Comparison of ENCODE assay signal across 9 cellular contexts in the genomic region with DNA sequence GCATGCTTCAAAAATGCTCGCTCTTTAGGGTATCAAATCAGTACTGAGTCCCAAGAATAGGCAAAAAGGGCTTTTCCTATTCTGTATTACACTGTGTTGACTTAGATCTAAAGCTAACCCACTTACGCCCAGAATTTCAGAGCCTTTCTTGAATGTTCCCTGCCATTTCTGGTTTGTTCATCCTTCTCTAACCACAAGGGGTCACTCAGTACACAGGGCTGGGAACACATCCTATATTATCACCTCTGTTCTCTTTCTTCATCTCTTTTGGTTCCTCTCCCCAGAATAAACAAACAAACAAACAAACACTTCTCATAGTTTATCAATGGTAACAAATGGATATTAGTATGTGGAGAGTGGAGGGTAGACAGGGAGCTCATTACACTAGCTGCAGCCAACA. TPM values are rescaled to one million over a fixed set of nuclear protein-coding genes. Genes with fewer than 3 reads are reported as not detected.
DNase-seq lines count a peak whose midpoint lies in the region; ATAC-seq, FAIRE-seq and TF ChIP-seq lines count a peak whose summit lies in the region.
"Had no signal": no experiment of that assay in that cellular context is flagged by ENCODE, and none has a peak within 500 bp of the region (broad histone marks: within the 10 kb centered on the region; RNA-seq: fewer than 3 reads in every experiment).

No MANE protein-coding gene starts in this region.

- no peaks in the 10 kb centered on the region for H3K27me3 ChIP-seq in GM12878 (replicated peaks in 1 of 2; ENCODE audit: control insufficient read depth in 2 of 2, insufficient read depth in 2 of 2, low read length in 1 of 2)
- peaks cover 0 to 3% of the 10 kb centered on the region in 2 donors for H3K27me3 ChIP-seq in left lung

- H3K36me3 ChIP-seq in GM12878 (ENCODE audit: control insufficient read depth in 2 of 2, insufficient read depth in 2 of 2, low read length in 1 of 2): no peaks in the 10 kb centered on the region
- no peaks in the 10 kb centered on the region for H3K36me3 ChIP-seq in left lung
- H3K36me3 ChIP-seq: BLaER1 had no signal

- H3K4me3 Mint-ChIP-seq in activated CD4-positive, alpha-beta memory T cell treated with anti-CD3 and anti-CD28 coated beads for 36 hours: no peak overlapping the region

- peak; percentile 80 for TF ChIP-seq RAD21 in GM12878 (IDR thresholded peaks at IDR 0.05; ENCODE audit: insufficient read depth, low read depth, low read length)

- POLR2A ChIA-PET in GM12878 (lab: Charles Lee): no interaction called here
- POLR2A ChIA-PET in activated CD4-positive, alpha-beta memory T cell treated with anti-CD3 and anti-CD28 coated beads for 36 hours (lab: Charles Lee): no interaction called here

- FAIRE-seq in GM12878 (lab: Jason Lieb, UNC): peak; percentile 49

- H3K27me3 Mint-ChIP-seq in activated CD4-positive, alpha-beta memory T cell treated with anti-CD3 and anti-CD28 coated beads for 36 hours: no peaks in the 10 kb centered on the region

- TF ChIP-seq CTCF in GM12878 (IDR thresholded peaks at IDR 0.05 in 2 of 3, conservative IDR thresholded peaks at IDR 0.05 in 1 of 3; ENCODE audit: control insufficient read depth in 2 of 3, extremely low read depth in 1 of 3, insufficient read depth in 1 of 3, low read depth in 3 of 3, low read length in 3 of 3) (peak; percentile 32 to 59 (median 50); a peak in 5 of 6 replicates), left lung (IDR thresholded peaks at IDR 0.05) (peak in 1 of 2 donors; percentile 38)

- H3K9ac ChIP-seq in GM12878 (ENCODE audit: control insufficient read depth, insufficient read depth, low read length): no peak overlapping the region
- H3K9ac ChIP-seq: BLaER1 had no signal

- in situ Hi-C loops in GM12878 (cut with MboI): no loop called here

- H3K27ac ChIP-seq in GM12878 (ENCODE audit: control insufficient read depth, insufficient read depth) (no peak overlapping the region), left lung (no peak overlapping the region)
- H3K27ac ChIP-seq: BLaER1 had no signal

- WGBS in GM12878 (ENCODE audit: insufficient coverage, insufficient replicate concordance, low lambda C conversion rate, missing lambda C conversion rate): 3% methylated on average over 2 of the region's 2 CpGs

- H4K20me1 ChIP-seq in GM12878 (ENCODE audit: control insufficient read depth, insufficient read depth): no peaks in the 10 kb centered on the region
- H4K20me1 ChIP-seq: BLaER1 had no signal

- H3K9me3 ChIP-seq in GM12878 (replicated peaks; ENCODE audit: control insufficient read depth, insufficient read depth, low read length) (no peaks in the 10 kb centered on the region), left lung (no peaks in the 10 kb centered on the region)
- H3K9me3 ChIP-seq: BLaER1 had no signal

- SMC1A ChIA-PET in GM12878 (lab: Charles Lee; ENCODE audit: uncharacterized antibody, unreplicated experiment): interaction anchor here (0.6 to 1.0 kb wide), 2 partner anchors 39 to 751 kb away, joined by 3 read pairs; no protein-coding TSS in a partner anchor

- no peak for TF ChIP-seq EP300 in GM12878 (IDR thresholded peaks at IDR 0.05; ENCODE audit: borderline replicate concordance in 1 of 2, control insufficient read depth in 1 of 2, low read depth in 2 of 2, low read length in 2 of 2)

- no TSS peak for BruUV-seq in GM12878 (replicated peaks; lab: Mats Ljungman, UMichigan)

- intact Hi-C loops in GM12878 (cut with micrococcal nuclease; ENCODE audit: unreplicated experiment) (loop anchor here (2.0 to 10.0 kb wide), 4 partner anchors 299 to 869 kb away; a partner anchor contains a TSS), left lung (cut with DNase I) (no loop called here)
- intact Hi-C loops in activated CD4-positive, alpha-beta memory T cell treated with anti-CD3 and anti-CD28 coated beads for 36 hours (cut with micrococcal nuclease): loop anchor here (10.0 kb wide), 1 partner anchor 249 kb away; no protein-coding TSS in a partner anchor

- peak; percentile 60 for ATAC-seq in GM12878
- ATAC-seq in left lung: peak; percentile 80
- no peak for ATAC-seq in GM21786 (IDR thresholded peaks at IDR 0.05; ENCODE audit: unreplicated experiment)

- DNase-seq in NCI-H2107 treated with DMSO at 0.1 percent for 48 hours (lab: John Stamatoyannopoulos, UW; ENCODE audit: unreplicated experiment) (peak; percentile 16), NCI-H2107 (lab: John Stamatoyannopoulos, UW) (no peak), NAMALWA (ENCODE audit: low spot score) (peak; percentile 33), GM12878 (ENCODE audit: low read depth, low spot score) (no peak), left lung (no peak), DMS153 (lab: John Stamatoyannopoulos, UW) (no peak)
- DNase-seq in activated CD4-positive, alpha-beta memory T cell treated with anti-CD3 and anti-CD28 coated beads for 36 hours: no peak

- no peak overlapping the region for H3K27ac Mint-ChIP-seq in activated CD4-positive, alpha-beta memory T cell treated with anti-CD3 and anti-CD28 coated beads for 36 hours

- TF ChIP-seq POLR2A in GM12878 (IDR thresholded peaks at IDR 0.05; ENCODE audit: low read depth, low read length): no peak

- CTCF ChIA-PET in GM12878 (lab: Yijun Ruan, JAX): interaction anchor here (1.1 to 1.5 kb wide), 3 partner anchors 25 to 469 kb away, joined by 3 to 4 read pairs (median 3); no protein-coding TSS in a partner anchor
- CTCF ChIA-PET in activated CD4-positive, alpha-beta memory T cell treated with anti-CD3 and anti-CD28 coated beads for 36 hours (lab: Charles Lee): no interaction called here

- H2AFZ ChIP-seq in GM12878 (ENCODE audit: control insufficient read depth, low read depth, low read length): no peak overlapping the region

- H3K79me2 ChIP-seq in GM12878 (ENCODE audit: control insufficient read depth, insufficient read depth, low read length): no peaks in the 10 kb centered on the region

- H3K4me3 ChIP-seq in GM12878 (no peak overlapping the region), left lung (no peak overlapping the region)
- H3K4me3 ChIP-seq: BLaER1 had no signal

- H3K36me3 Mint-ChIP-seq in activated CD4-positive, alpha-beta memory T cell treated with anti-CD3 and anti-CD28 coated beads for 36 hours: no peaks in the 10 kb centered on the region

- H3K4me1 ChIP-seq in GM12878 (ENCODE audit: control insufficient read depth, insufficient read depth, low read length) (no peaks in the 10 kb centered on the region), left lung (no peaks in the 10 kb centered on the region)
- H3K4me1 ChIP-seq: BLaER1 had no signal

- no peak overlapping the region for H3K4me2 ChIP-seq in GM12878 (ENCODE audit: control insufficient read depth, insufficient read depth)
- H3K4me2 ChIP-seq: BLaER1 had no signal

- RAD21 ChIA-PET in GM12878 (lab: Charles Lee; ENCODE audit: unreplicated experiment): no interaction called here

- H3K4me1 Mint-ChIP-seq in activated CD4-positive, alpha-beta memory T cell treated with anti-CD3 and anti-CD28 coated beads for 36 hours (ENCODE audit: low read depth): no peaks in the 10 kb centered on the region

- H3K9me3 Mint-ChIP-seq in activated CD4-positive, alpha-beta memory T cell treated with anti-CD3 and anti-CD28 coated beads for 36 hours: no peaks in the 10 kb centered on the region

TF ChIP-seq in GM12878, 131 proteins besides CTCF, POLR2A, EP300 and RAD21:
- TF ChIP-seq SMC3 (IDR thresholded peaks at IDR 0.05; ENCODE audit: borderline replicate concordance, low read length) (peak; percentile 50; the same call in 1 of the 2 replicates), POLR2AphosphoS5 (IDR thresholded peaks at IDR 0.05; ENCODE audit: low read length) (no peak)

RNA-seq across cellular contexts. Expression of a gene that starts 25.5 kb away (rescaled TPM):
- 2.3 and 2.6 TPM in 2 replicates for total RNA-seq in GM12878 (2013; cell fraction: nucleolus; rRNA removed)
- 0.11 and 0.34 TPM in 2 replicates for total RNA-seq in GM12878 (2014; rRNA removed)
- total RNA-seq in GM12878 (2014; rRNA removed; fragmentation: Illumina TruSeq; extraction: Trizol): 0.41 and 0.49 TPM in 2 replicates
- 0.21 and 0.41 TPM in 2 replicates for total RNA-seq in GM12878 (2021)
- 0.35 TPM for polyA plus RNA-seq in GM12878 (2011; ENCODE audit: low read depth)
- 0.65 and 0.79 TPM in 2 replicates for polyA plus RNA-seq in GM12878 (2011; rRNA removed)
- polyA plus RNA-seq in GM12878 (2011; cell fraction: cytosol; rRNA removed): 0.22 and 0.23 TPM in 2 replicates
- polyA plus RNA-seq in GM12878 (2011; cell fraction: nucleus; rRNA removed): 0.52 and 0.59 TPM in 2 replicates
- polyA plus RNA-seq in GM12878 (2012): 0.16 and 0.29 TPM in 2 replicates
- 0.28 and 0.32 TPM in 2 replicates for polyA plus RNA-seq in GM12878 (2014; fragmentation: Illumina TruSeq; extraction: Trizol)
- under 1 TPM; 0.06 to 0.09 TPM for polyA plus RNA-seq in GM12878 (2014; fragmentation: Nextera tagmentation; extraction: Ambion mirVana)
- polyA plus RNA-seq in GM12878 (2014; rRNA removed): 0.16 and 0.20 TPM in 2 replicates
- polyA plus RNA-seq in GM12878 (2016; fragmentation: Nextera tagmentation; extraction: Ambion mirVana): under 1 TPM; 0.03 to 0.24 TPM
- 0.21 and 0.51 TPM in 2 replicates for polyA minus RNA-seq in GM12878 (2011; rRNA and poly(A)+ RNA removed)
- not detected in 2 replicates for polyA minus RNA-seq in GM12878 (2011; cell fraction: cytosol; rRNA and poly(A)+ RNA removed)
- polyA minus RNA-seq in GM12878 (2011; cell fraction: nucleus; rRNA and poly(A)+ RNA removed): 0.36 and 1.1 TPM in 2 replicates
- 10 to 100 TPM; 12.8 to 26.2 TPM for total RNA-seq in left lung
- 10 to 100 TPM; 11.1 to 12.1 TPM for total RNA-seq in activated CD4-positive, alpha-beta memory T cell treated with anti-CD3 and anti-CD28 coated beads for 36 hours

Comparison
In these comparisons a context has a peak if more than half of its experiments do, and no peak if none do; other contexts are left out.
1. DNase-seq: peak in NCI-H2107 treated with DMSO at 0.1 percent for 48 hours (single experiment) and NAMALWA (single experiment); none in NCI-H2107 (single experiment), GM12878 (single experiment), left lung (0 of 2), DMS153 (single experiment) and activated CD4-positive, alpha-beta memory T cell treated with anti-CD3 and anti-CD28 coated beads for 36 hours (single experiment).
2. intact Hi-C loops: an anchor here in GM12878 (2.0 to 10.0 kb wide) and activated CD4-positive, alpha-beta memory T cell treated with anti-CD3 and anti-CD28 coated beads for 36 hours (10.0 kb wide); none called in left lung.